8 cellular contexts compared by ENCODE assay signal in genomic region chr2:36770542-36771287, GRCh38.
DNase-seq lines count a peak whose midpoint lies in the region; ATAC-seq and TF ChIP-seq lines count a peak whose summit lies in the region.

No MANE protein-coding gene starts in this region.

- H3K36me3 Mint-ChIP-seq in CD14-positive monocyte (no peaks in the 10 kb centered on the region), endothelial cell (ENCODE audit: low read depth, unreplicated experiment) (no peaks in the 10 kb centered on the region)
- H3K36me3 Mint-ChIP-seq in T-helper 2 cell treated with Interferon-gamma antibody and Interleukin-4, amounts not matched to agents 5 μg/mL and 100 μg/mL, for 36 hours (ENCODE audit: low read depth) = no peaks in the 10 kb centered on the region

- H3K27me3 ChIP-seq in neutrophil = no peaks in the 10 kb centered on the region

- no peaks in the 10 kb centered on the region for H3K36me3 ChIP-seq in neutrophil

- H3K9me3 Mint-ChIP-seq in CD14-positive monocyte = peaks cover 0 to 5% (median 1%) of the 10 kb centered on the region in 7 donors
- no peaks in the 10 kb centered on the region for H3K9me3 Mint-ChIP-seq in T-helper 2 cell treated with Interferon-gamma antibody and Interleukin-4, amounts not matched to agents 5 μg/mL and 100 μg/mL, for 36 hours
- no peaks in the 10 kb centered on the region for H3K9me3 Mint-ChIP-seq in endothelial cell (ENCODE audit: unreplicated experiment)

- H3K9me3 ChIP-seq in neutrophil = no peaks in the 10 kb centered on the region

- H3K27ac Mint-ChIP-seq in CD14-positive monocyte = peak overlapping the region in 1 of 7 donors; percentile 18
- H3K27ac Mint-ChIP-seq in T-helper 2 cell treated with Interferon-gamma antibody and Interleukin-4, amounts not matched to agents 5 μg/mL and 100 μg/mL, for 36 hours = no peak overlapping the region
- H3K27ac Mint-ChIP-seq in endothelial cell (ENCODE audit: unreplicated experiment) = no peak overlapping the region

- H3K4me1 Mint-ChIP-seq in CD14-positive monocyte (peaks cover 4% of the 10 kb centered on the region), endothelial cell (ENCODE audit: unreplicated experiment) (peaks cover 4% of the 10 kb centered on the region)
- peaks cover 2% of the 10 kb centered on the region for H3K4me1 Mint-ChIP-seq in T-helper 2 cell treated with Interferon-gamma antibody and Interleukin-4, amounts not matched to agents 5 μg/mL and 100 μg/mL, for 36 hours (ENCODE audit: low read depth)

- intact Hi-C loops in CD14-positive monocyte (cut with micrococcal nuclease) = no loop called here

- peaks cover 0 to 4% (median 1%) of the 10 kb centered on the region in 3 donors for H3K27me3 Mint-ChIP-seq in CD14-positive monocyte (ENCODE audit: low read depth in 3 of 3)
- H3K27me3 Mint-ChIP-seq in T-helper 2 cell treated with Interferon-gamma antibody and Interleukin-4, amounts not matched to agents 5 μg/mL and 100 μg/mL, for 36 hours (ENCODE audit: low read depth) = peaks cover 4% of the 10 kb centered on the region
- peaks cover 4% of the 10 kb centered on the region for H3K27me3 Mint-ChIP-seq in endothelial cell (ENCODE audit: unreplicated experiment)

- DNase-seq in CD14-positive monocyte (ENCODE audit: low spot score) (no peak), LHCN-M2 (ENCODE audit: low read depth) (peak; percentile 46), endothelial cell (ENCODE audit: low spot score) (peak; percentile 60), amniotic stem cell (lab: John Stamatoyannopoulos, UW) (no peak)
- DNase-seq in T-helper 2 cell treated with Interferon-gamma antibody and Interleukin-4, amounts not matched to agents 5 μg/mL and 100 μg/mL, for 36 hours (ENCODE audit: low spot score) = peak; percentile 27

- H3K4me3 Mint-ChIP-seq in CD14-positive monocyte (no peak overlapping the region), endothelial cell (ENCODE audit: unreplicated experiment) (no peak overlapping the region)
- no peak overlapping the region for H3K4me3 Mint-ChIP-seq in T-helper 2 cell treated with Interferon-gamma antibody and Interleukin-4, amounts not matched to agents 5 μg/mL and 100 μg/mL, for 36 hours

- no peaks in the 10 kb centered on the region for H3K4me1 ChIP-seq in neutrophil (ENCODE audit: control insufficient read depth in 1 of 2, insufficient read depth in 1 of 2, low read depth in 1 of 2, low read length in 1 of 2)

- H3K27ac ChIP-seq in neutrophil = no peak overlapping the region

- peak; percentile 84 for TF ChIP-seq CTCF in CD14-positive monocyte (IDR thresholded peaks at IDR 0.05)
- TF ChIP-seq CTCF in endothelial cell (IDR thresholded peaks at IDR 0.05; ENCODE audit: unreplicated experiment) = peak; percentile 86
- TF ChIP-seq CTCF in neutrophil (IDR thresholded peaks at IDR 0.05) = peak; percentile 64

- ATAC-seq in GM18909 (IDR thresholded peaks at IDR 0.05; ENCODE audit: poor library complexity, unreplicated experiment) (peak; percentile 71), GM19455 (IDR thresholded peaks at IDR 0.05; ENCODE audit: unreplicated experiment) (no peak)

- H3K4me3 ChIP-seq in neutrophil (ENCODE audit: low read depth in 1 of 2, low read length in 1 of 2) = no peak overlapping the region

Comparison
In these comparisons a context has a peak if more than half of its experiments do, and no peak if none do; other contexts are left out.
1. DNase-seq: peak in LHCN-M2 (single experiment), T-helper 2 cell treated with Interferon-gamma antibody and Interleukin-4, amounts not matched to agents 5 μg/mL and 100 μg/mL, for 36 hours (single experiment) and endothelial cell (single experiment); none in CD14-positive monocyte (single experiment) and amniotic stem cell (single experiment).
2. Peak in every context shown above with its lines, with median percentiles within 50 percentile points of each other: CTCF ChIP-seq.